Comparison of ENCODE assay signal across 19 cellular contexts in genomic region chr10:114012650-114013049, GRCh38. TPM values are rescaled to one million over a fixed set of nuclear protein-coding genes. Genes with fewer than 3 reads are reported as not detected.
A peak's percentile ranks its signal among the peaks of the same experiment; 100 is the strongest.
DNase-seq lines count a peak whose midpoint lies in the region; ATAC-seq and TF ChIP-seq lines count a peak whose summit lies in the region.
"Had no signal": no experiment of that assay in that cellular context is flagged by ENCODE, and none has a peak within 500 bp of the region (broad histone marks: within the 10 kb centered on the region; RNA-seq: fewer than 3 reads in every experiment).

No MANE protein-coding gene starts in this region.

- no peaks in the 10 kb centered on the region for H4K20me1 ChIP-seq in GM23338 (replicated peaks; ENCODE audit: insufficient read depth)
- H4K20me1 ChIP-seq: BLaER1 treated with 17β-estradiol and CSF1 and Interleukin-3, amounts not matched to agents 10 nM and 100 nM had no signal

- CTCF ChIA-PET in WTC11 (lab: Charles Lee): interaction anchor here (0.6 to 1.0 kb wide), 2 partner anchors 10 to 242 kb away, joined by 3 to 4 read pairs; no protein-coding TSS in a partner anchor

- H3K4me3 ChIP-seq in GM23338 (no peak overlapping the region), heart right ventricle (no peak overlapping the region), right cardiac atrium (ENCODE audit: low read length) (no peak overlapping the region)
- H3K4me3 ChIP-seq: BLaER1 treated with 17β-estradiol and CSF1 and Interleukin-3, amounts not matched to agents 10 nM and 100 nM; GM12878 had no signal

- H3K36me3 ChIP-seq in GM23338 (ENCODE audit: insufficient read depth): no peaks in the 10 kb centered on the region
- no peaks in the 10 kb centered on the region for H3K36me3 ChIP-seq in heart right ventricle
- H3K36me3 ChIP-seq: BLaER1 treated with 17β-estradiol and CSF1 and Interleukin-3, amounts not matched to agents 10 nM and 100 nM had no signal

- H3K4me3 Mint-ChIP-seq in GM23338 (no peak overlapping the region), WTC11 (no peak overlapping the region)
- H3K4me3 Mint-ChIP-seq: B cell; CD8-positive, alpha-beta T cell; H9 had no signal

- H3K27me3 Mint-ChIP-seq in GM23338 (ENCODE audit: insufficient read depth, low read depth, poor library complexity) (peaks cover 3% of the 10 kb centered on the region), WTC11 (ENCODE audit: low read depth) (no peaks in the 10 kb centered on the region)

- H3K9me3 Mint-ChIP-seq in GM23338 (peaks cover 7% of the 10 kb centered on the region; the same call in 1 of the 3 replicates), WTC11 (peaks cover 18% of the 10 kb centered on the region)
- H3K9me3 Mint-ChIP-seq: CD8-positive, alpha-beta T cell had no signal

- ATAC-seq in GM23338: peak; percentile 32; the same call in 1 of the 3 replicates
- peak; percentile 32; the same call in 1 of the 2 replicates for ATAC-seq in WTC11
- peak; percentile 38 to 83 (median 68) for ATAC-seq in heart right ventricle
- ATAC-seq in right cardiac atrium: peak; percentile 43 to 63
- ATAC-seq in GM21528 (IDR thresholded peaks at IDR 0.05; ENCODE audit: low FRiP score, unreplicated experiment): no peak
- ATAC-seq: CD8-positive, alpha-beta T cell; GM12878; HepG2 had no signal

- 75 to 87% methylated on average over 8 of the region's 8 CpGs for WGBS in heart right ventricle, 2 donors
- WGBS in right cardiac atrium: 80% methylated on average over 8 of the region's 8 CpGs

- H3K27ac ChIP-seq in GM23338 (ENCODE audit: low read depth): no peak overlapping the region
- no peak overlapping the region for H3K27ac ChIP-seq in heart right ventricle
- no peak overlapping the region for H3K27ac ChIP-seq in right cardiac atrium (ENCODE audit: low read length)
- H3K27ac ChIP-seq: BLaER1 treated with 17β-estradiol and CSF1 and Interleukin-3, amounts not matched to agents 10 nM and 100 nM had no signal

- H3K36me3 Mint-ChIP-seq in GM23338 (ENCODE audit: low read depth): no peaks in the 10 kb centered on the region
- peaks cover 8% of the 10 kb centered on the region for H3K36me3 Mint-ChIP-seq in WTC11
- H3K36me3 Mint-ChIP-seq: CD8-positive, alpha-beta T cell had no signal

- H3K4me1 Mint-ChIP-seq in GM23338: no peaks in the 10 kb centered on the region
- H3K4me1 Mint-ChIP-seq in WTC11: no peaks in the 10 kb centered on the region
- H3K4me1 Mint-ChIP-seq: B cell, H9 had no signal

- H3K9me2 ChIP-seq in GM23338 (ENCODE audit: insufficient read depth): 0 out of 2 replicates have a peak, but pooled peaks cover 4% of the 10 kb centered on the region

- peaks cover 0 to 12% (median 0%) of the 10 kb centered on the region in 11 donors for H3K9me3 ChIP-seq in heart right ventricle
- H3K9me3 ChIP-seq in right cardiac atrium (ENCODE audit: control insufficient read depth, low read length): no peaks in the 10 kb centered on the region

- H3K27ac Mint-ChIP-seq in GM23338: no peak overlapping the region
- no peak overlapping the region for H3K27ac Mint-ChIP-seq in WTC11
- H3K27ac Mint-ChIP-seq: B cell; CD8-positive, alpha-beta T cell; H9 had no signal

- H2AFZ ChIP-seq in GM23338: no peak overlapping the region

- no peak for DNase-seq in GM23338 (ENCODE audit: low spot score)
- DNase-seq in WTC11 (ENCODE audit: low spot score): no peak
- DNase-seq in heart right ventricle: peak in 1 of 2 donors; percentile 38
- DNase-seq in right cardiac atrium: peak in 1 of 3 donors; percentile 73
- no peak for DNase-seq in GM13976 (ENCODE audit: low spot score)
- DNase-seq in activated T-cell treated with anti-CD3 and anti-CD28 coated beads for 4 hours: no peak
- DNase-seq in HuH-7.5 (ENCODE audit: low spot score): no peak
- DNase-seq: Calu3; CD8-positive, alpha-beta T cell; DMS53; DND-41; EL; GOT3; H9 had no signal

- TF ChIP-seq CTCF in GM23338 (conservative IDR thresholded peaks at IDR 0.05; ENCODE audit: low read depth in 2 of 2): no peak
- no peak for TF ChIP-seq CTCF in WTC11 (IDR thresholded peaks at IDR 0.05)
- no peak for TF ChIP-seq CTCF in heart right ventricle (IDR thresholded peaks at IDR 0.05)
- TF ChIP-seq CTCF in GM13976 (IDR thresholded peaks at IDR 0.05; ENCODE audit: borderline replicate concordance, control extremely low read depth, extremely low read depth, insufficient read depth, missing control alignments): no peak

- H3K4me2 ChIP-seq in GM23338: no peak overlapping the region
- H3K4me2 ChIP-seq: BLaER1 treated with 17β-estradiol and CSF1 and Interleukin-3, amounts not matched to agents 10 nM and 100 nM had no signal

- intact Hi-C loops in heart right ventricle (cut with DNase I) (no loop called here), right cardiac atrium (cut with DNase I) (no loop called here)

- in situ Hi-C loops in GM13976 (cut with MboI; ENCODE audit: low sequenced_read_pairs, unreplicated experiment): no loop called here

- H3F3A ChIP-seq in GM23338 (replicated peaks; ENCODE audit: low read depth): no peaks in the 10 kb centered on the region

- POLR2A ChIA-PET in WTC11 (lab: Charles Lee): interaction anchor here (0.5 kb wide), 1 partner anchor 76 kb away, joined by 4 read pairs; no protein-coding TSS in a partner anchor

- H3K79me2 ChIP-seq in GM23338 (replicated peaks; ENCODE audit: insufficient read depth): no peaks in the 10 kb centered on the region

- H3K4me1 ChIP-seq in GM23338 (ENCODE audit: insufficient read depth) (no peaks in the 10 kb centered on the region), heart right ventricle (no peaks in the 10 kb centered on the region), right cardiac atrium (ENCODE audit: control insufficient read depth, insufficient read depth, low read length) (peaks cover 2% of the 10 kb centered on the region)

- H3K27me3 ChIP-seq in GM23338 (ENCODE audit: insufficient read depth) (no peaks in the 10 kb centered on the region), heart right ventricle (no peaks in the 10 kb centered on the region), right cardiac atrium (ENCODE audit: control insufficient read depth, insufficient read depth) (no peaks in the 10 kb centered on the region)
- H3K27me3 ChIP-seq: BLaER1 treated with 17β-estradiol and CSF1 and Interleukin-3, amounts not matched to agents 10 nM and 100 nM had no signal

TF ChIP-seq in GM23338, 12 proteins besides CTCF, POLR2A, EP300 and RAD21 (continues in another document):
- TF ChIP-seq ZNF114 (CRISPR knock-in tag; IDR thresholded peaks at IDR 0.05): no peak
- TF ChIP-seq REST (IDR thresholded peaks at IDR 0.05; ENCODE audit: unreplicated experiment): no peak

TF ChIP-seq in WTC11, 78 proteins besides CTCF, POLR2A, EP300 and RAD21 (continues in another document):
- TF ChIP-seq TP53 (CRISPR knock-in tag; IDR thresholded peaks at IDR 0.05): no peak
- no peak for TF ChIP-seq ZMAT4 (CRISPR knock-in tag; IDR thresholded peaks at IDR 0.05)
- TF ChIP-seq FOXK1 (CRISPR knock-in tag; IDR thresholded peaks at IDR 0.05): no peak
- TF ChIP-seq SOX15 (CRISPR knock-in tag; IDR thresholded peaks at IDR 0.05): no peak
- no peak for TF ChIP-seq ZNF425 (CRISPR knock-in tag; conservative IDR thresholded peaks at IDR 0.05)
- no peak for TF ChIP-seq MAX (CRISPR knock-in tag; IDR thresholded peaks at IDR 0.05)

RNA-seq across cellular contexts. Expression of gene ADRB1, which starts 31.0 kb away (rescaled TPM):
- 0.24 and 0.39 TPM in 2 replicates for total RNA-seq in GM23338 (2014; rRNA removed; shearing (Covaris generic))
- 0.14 and 0.23 TPM in 2 replicates for polyA plus RNA-seq in GM23338 (2016; fragmentation: Nextera tagmentation; extraction: Ambion mirVana)
- total RNA-seq in WTC11 (2021): 0.27 to 0.35 TPM (median 0.30 TPM) in 3 replicates
- total RNA-seq in heart right ventricle: 10 to 100 TPM; 24.4 to 98.7 (median 40.6) TPM
- polyA plus RNA-seq in heart right ventricle: 10 to 100 TPM in 1 of 2 donors, 1 to 10 TPM in 1; 4.7 to 28.5 TPM
- total RNA-seq in right cardiac atrium: 10 to 100 TPM; 39.5 to 60.8 (median 47.1) TPM
- 33.4 TPM for polyA plus RNA-seq in right cardiac atrium
- total RNA-seq: B cell had no signal
- polyA plus RNA-seq: HepG2 had no signal

Comparison
In these comparisons a context has a peak if more than half of its experiments do, and no peak if none do; other contexts are left out.
1. RNA of gene ADRB1, which starts 31.0 kb away (total RNA-seq): 39.5 to 60.8 TPM in right cardiac atrium and 24.4 to 98.7 TPM in heart right ventricle; 0.27 to 0.35 TPM in WTC11 and 0.24 to 0.39 TPM in GM23338; every median in the first group is over 10 times any median in the second.